In genomic region chr19:35935911-35936737, GRCh38 we compare ENCODE assay signal across 7 cellular contexts. TPM values are rescaled to one million over a fixed set of nuclear protein-coding genes. Genes with fewer than 3 reads are reported as not detected.
A peak's percentile ranks its signal among the peaks of the same experiment; 100 is the strongest.
DNase-seq lines count a peak whose midpoint lies in the region; ATAC-seq and TF ChIP-seq lines count a peak whose summit lies in the region.

A gene with protein sequence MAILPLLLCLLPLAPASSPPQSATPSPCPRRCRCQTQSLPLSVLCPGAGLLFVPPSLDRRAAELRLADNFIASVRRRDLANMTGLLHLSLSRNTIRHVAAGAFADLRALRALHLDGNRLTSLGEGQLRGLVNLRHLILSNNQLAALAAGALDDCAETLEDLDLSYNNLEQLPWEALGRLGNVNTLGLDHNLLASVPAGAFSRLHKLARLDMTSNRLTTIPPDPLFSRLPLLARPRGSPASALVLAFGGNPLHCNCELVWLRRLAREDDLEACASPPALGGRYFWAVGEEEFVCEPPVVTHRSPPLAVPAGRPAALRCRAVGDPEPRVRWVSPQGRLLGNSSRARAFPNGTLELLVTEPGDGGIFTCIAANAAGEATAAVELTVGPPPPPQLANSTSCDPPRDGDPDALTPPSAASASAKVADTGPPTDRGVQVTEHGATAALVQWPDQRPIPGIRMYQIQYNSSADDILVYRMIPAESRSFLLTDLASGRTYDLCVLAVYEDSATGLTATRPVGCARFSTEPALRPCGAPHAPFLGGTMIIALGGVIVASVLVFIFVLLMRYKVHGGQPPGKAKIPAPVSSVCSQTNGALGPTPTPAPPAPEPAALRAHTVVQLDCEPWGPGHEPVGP (plus strand): TSS chr19:35936374. CDS start chr19:35939426, 3,052 bp downstream.

- DNase-seq in GM20000 (ENCODE audit: low spot score) (peak; percentile 81), NCI-H345 (lab: John Stamatoyannopoulos, UW) (peak; percentile 96), dermis blood vessel endothelial cell (peak; percentile 75)
- DNase-seq in activated CD4-positive, alpha-beta T cell treated with anti-CD3 and anti-CD28 coated beads, Interleukin-2, amount 50 U/mL, for 1 hour = peak; percentile 44
- peak; percentile 62 to 78 for DNase-seq in stimulated activated CD4-positive, alpha-beta T cell treated with anti-CD3 and anti-CD28 coated beads, Interleukin-2, amount 100 ng/mL, for 24 hours

- H3K9me3 ChIP-seq in liver (ENCODE audit: control insufficient read depth in 4 of 4, low read length in 3 of 4) = no peaks in the 10 kb centered on the region

- H3K36me3 ChIP-seq in liver (ENCODE audit: control insufficient read depth in 4 of 4, insufficient read depth in 3 of 4, low read depth in 1 of 4, low read length in 3 of 4) = peaks cover 0 to 5% (median 0%) of the 10 kb centered on the region in 4 donors

- no peak for ATAC-seq in HG03354 (IDR thresholded peaks at IDR 0.05; ENCODE audit: poor library complexity, severe bottlenecking, unreplicated experiment)

- WGBS in liver = 2% methylated on average over 66 of the region's 68 CpGs

- no peaks in the 10 kb centered on the region for H3K27me3 ChIP-seq in liver (ENCODE audit: control insufficient read depth in 4 of 4, insufficient read depth in 4 of 4, low read length in 3 of 4)

- no peak for TF ChIP-seq RAD21 in liver (IDR thresholded peaks at IDR 0.05)

- H3K4me3 ChIP-seq in liver (ENCODE audit: low read depth in 1 of 3, low read length in 3 of 3) = peak within 1 kb of the TSS; percentile 52 to 86 (median 61)

- H3K9ac ChIP-seq in liver (ENCODE audit: low read depth in 1 of 2, low read length in 2 of 2) = peak within 1 kb of the TSS in 1 of 2 donors; percentile 74

- H3K4me1 ChIP-seq in liver (ENCODE audit: control insufficient read depth in 4 of 4, insufficient read depth in 4 of 4, low read length in 3 of 4) = peaks cover 9 to 33% (median 22%) of the 10 kb centered on the region in 4 donors

- TF ChIP-seq CTCF in GM20000 (IDR thresholded peaks at IDR 0.05; ENCODE audit: extremely low read depth, missing control alignments) = no peak
- no peak for TF ChIP-seq CTCF in liver (IDR thresholded peaks at IDR 0.05; ENCODE audit: low read depth, low read length, missing input control)

- no peak within 1 kb of the TSS for H3K27ac ChIP-seq in liver (ENCODE audit: low read depth in 1 of 2, low read length in 2 of 2)

TF ChIP-seq in liver, 16 proteins besides CTCF, POLR2A, EP300 and RAD21:
- TF ChIP-seq RXRA (IDR thresholded peaks at IDR 0.05) (no peak), FOXA1 (IDR thresholded peaks at IDR 0.05) (no peak), HNF4A (conservative IDR thresholded peaks at IDR 0.05) (no peak), JUND (IDR thresholded peaks at IDR 0.05) (no peak), HNF4G (IDR thresholded peaks at IDR 0.05) (no peak), TAF1 (conservative IDR thresholded peaks at IDR 0.05) (no peak), GABPA (IDR thresholded peaks at IDR 0.05 in 1 of 2, conservative IDR thresholded peaks at IDR 0.05 in 1 of 2) (no peak), YY1 (IDR thresholded peaks at IDR 0.05) (peak; percentile 33)
- TF ChIP-seq, protein P1, sequence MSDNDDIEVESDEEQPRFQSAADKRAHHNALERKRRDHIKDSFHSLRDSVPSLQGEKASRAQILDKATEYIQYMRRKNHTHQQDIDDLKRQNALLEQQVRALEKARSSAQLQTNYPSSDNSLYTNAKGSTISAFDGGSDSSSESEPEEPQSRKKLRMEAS (IDR thresholded peaks at IDR 0.05) = peak; percentile 94

RNA-seq across cellular contexts. Expression of the gene that starts here (rescaled TPM):
- total RNA-seq in dermis blood vessel endothelial cell (3.6 and 3.7 TPM in 2 replicates), liver (1 to 10 TPM in 1 of 2 donors, under 1 TPM in 1; 0.89 to 1.9 TPM)
- 1 to 10 TPM; 2.2 to 8.4 TPM for polyA plus RNA-seq in liver

Comparison
In these comparisons a context has a peak if more than half of its experiments do, and no peak if none do; other contexts are left out.
1. DNase-seq: peak in every context shown above with its lines; median percentile 96 in NCI-H345; 81 in GM20000; 75 in dermis blood vessel endothelial cell; 70 in stimulated activated CD4-positive, alpha-beta T cell treated with anti-CD3 and anti-CD28 coated beads, Interleukin-2, amount 100 ng/mL, for 24 hours; 44 in activated CD4-positive, alpha-beta T cell treated with anti-CD3 and anti-CD28 coated beads, Interleukin-2, amount 50 U/mL, for 1 hour.